Comparison of ENCODE assay signal across 8 cellular contexts in genomic region chr15:41695750-41696436, GRCh38. TPM values are rescaled to one million over a fixed set of nuclear protein-coding genes. Genes with fewer than 3 reads are reported as not detected.
A peak's percentile ranks its signal among the peaks of the same experiment; 100 is the strongest.
DNase-seq lines count a peak whose midpoint lies in the region; ATAC-seq and TF ChIP-seq lines count a peak whose summit lies in the region.

No MANE protein-coding gene starts in this region.

- DNase-seq in DMS 273 (lab: John Stamatoyannopoulos, UW; ENCODE audit: unreplicated experiment) (peak; percentile 23), DMS 273 treated with DMSO at 0.1 percent for 48 hours (lab: John Stamatoyannopoulos, UW) (no peak), LHCN-M2 (ENCODE audit: low read depth) (peak; percentile 27), fibroblast of pulmonary artery (ENCODE audit: low read depth) (peak; percentile 61), smooth muscle cell (lab: John Stamatoyannopoulos, UW; ENCODE audit: unreplicated experiment) (no peak), Calu3 (no peak)
- DNase-seq in activated CD4-positive, alpha-beta T cell treated with anti-CD3 and anti-CD28 coated beads, Interleukin-2, amount 10 ng/mL, durations not matched to agents 7 days and 5 days = peak; percentile 72

- H3K36me3 ChIP-seq in smooth muscle cell (ENCODE audit: low read depth) = no peaks in the 10 kb centered on the region

- peaks cover 25% of the 10 kb centered on the region for H3K36me3 Mint-ChIP-seq in activated CD4-positive, alpha-beta T cell treated with anti-CD3 and anti-CD28 coated beads, Interleukin-2, amount 10 ng/mL, durations not matched to agents 7 days and 5 days (ENCODE audit: low read depth)
- H3K36me3 Mint-ChIP-seq in Calu3 (ENCODE audit: insufficient read depth, unreplicated experiment) = peaks cover 6% of the 10 kb centered on the region

- peaks cover 40% of the 10 kb centered on the region for H3K4me1 Mint-ChIP-seq in activated CD4-positive, alpha-beta T cell treated with anti-CD3 and anti-CD28 coated beads, Interleukin-2, amount 10 ng/mL, durations not matched to agents 7 days and 5 days
- peaks cover 8% of the 10 kb centered on the region for H3K4me1 Mint-ChIP-seq in Calu3 (ENCODE audit: low read depth, unreplicated experiment)

- H3K27ac ChIP-seq in smooth muscle cell (ENCODE audit: low read depth) = peak overlapping the region; percentile 4

- H4K20me1 ChIP-seq in smooth muscle cell (ENCODE audit: low read depth) = peaks cover 67% of the 10 kb centered on the region

- H3K27ac Mint-ChIP-seq in activated CD4-positive, alpha-beta T cell treated with anti-CD3 and anti-CD28 coated beads, Interleukin-2, amount 10 ng/mL, durations not matched to agents 7 days and 5 days = peak overlapping the region; percentile 62
- H3K27ac Mint-ChIP-seq in Calu3 (ENCODE audit: unreplicated experiment) = no peak overlapping the region

- H3K79me2 ChIP-seq in smooth muscle cell (ENCODE audit: low read depth) = peaks cover 66% of the 10 kb centered on the region

- no peak overlapping the region for H2AFZ ChIP-seq in smooth muscle cell (ENCODE audit: low read depth)

- H3F3A ChIP-seq in smooth muscle cell (ENCODE audit: low read depth) = no peaks in the 10 kb centered on the region

- no peak overlapping the region for H3K9ac ChIP-seq in smooth muscle cell (ENCODE audit: low read depth)

- intact Hi-C loops in Calu3 (cut with micrococcal nuclease; ENCODE audit: unreplicated experiment) = no loop called here

- no peak overlapping the region for H3K4me3 ChIP-seq in fibroblast of pulmonary artery (replicated peaks; ENCODE audit: low read depth, low read length)
- H3K4me3 ChIP-seq in smooth muscle cell = no peak overlapping the region

- H3K4me2 ChIP-seq in smooth muscle cell = peak overlapping the region; percentile 26

- peak overlapping the region; percentile 2 for H3K4me3 Mint-ChIP-seq in activated CD4-positive, alpha-beta T cell treated with anti-CD3 and anti-CD28 coated beads, Interleukin-2, amount 10 ng/mL, durations not matched to agents 7 days and 5 days
- H3K4me3 Mint-ChIP-seq in Calu3 (ENCODE audit: low read depth, unreplicated experiment) = no peak overlapping the region

- CTCF ChIA-PET in activated CD4-positive, alpha-beta T cell treated with anti-CD3 and anti-CD28 coated beads, Interleukin-2, amount 10 ng/mL, durations not matched to agents 7 days and 5 days (lab: Charles Lee) = interaction anchor here (0.5 to 1.9 kb wide), 14 partner anchors 9 to 245 kb away, joined by 3 to 10 read pairs (median 3); partner anchors contain the start of gene MGA
- CTCF ChIA-PET in Calu3 (lab: Charles Lee) = no interaction called here

- POLR2A ChIA-PET in activated CD4-positive, alpha-beta T cell treated with anti-CD3 and anti-CD28 coated beads, Interleukin-2, amount 10 ng/mL, durations not matched to agents 7 days and 5 days (lab: Charles Lee) = no interaction called here

- no peaks in the 10 kb centered on the region for H3K27me3 Mint-ChIP-seq in activated CD4-positive, alpha-beta T cell treated with anti-CD3 and anti-CD28 coated beads, Interleukin-2, amount 10 ng/mL, durations not matched to agents 7 days and 5 days
- H3K27me3 Mint-ChIP-seq in Calu3 (ENCODE audit: unreplicated experiment) = no peaks in the 10 kb centered on the region

- no peaks in the 10 kb centered on the region for H3K4me1 ChIP-seq in smooth muscle cell (ENCODE audit: low read depth)

- no peaks in the 10 kb centered on the region for H3K27me3 ChIP-seq in smooth muscle cell (ENCODE audit: low read depth)

- peak; percentile 42 for TF ChIP-seq CTCF in fibroblast of pulmonary artery (IDR thresholded peaks at IDR 0.05; ENCODE audit: low read length, missing control alignments)
- peak; percentile 26 for TF ChIP-seq CTCF in smooth muscle cell (IDR thresholded peaks at IDR 0.05; ENCODE audit: borderline replicate concordance, insufficient read depth, poor library complexity, severe bottlenecking)
- TF ChIP-seq CTCF in Calu3 (IDR thresholded peaks at IDR 0.05; ENCODE audit: unreplicated experiment) = no peak

- H3K9me3 Mint-ChIP-seq in activated CD4-positive, alpha-beta T cell treated with anti-CD3 and anti-CD28 coated beads, Interleukin-2, amount 10 ng/mL, durations not matched to agents 7 days and 5 days = no peaks in the 10 kb centered on the region
- no peaks in the 10 kb centered on the region for H3K9me3 Mint-ChIP-seq in Calu3 (ENCODE audit: low read depth, unreplicated experiment)

- WGBS in smooth muscle cell (ENCODE audit: low lambda C conversion rate) = 62% methylated on average over 8 of the region's 8 CpGs

- no TSS peak for BruUV-seq in Calu3 (replicated peaks; lab: Mats Ljungman, UMichigan)

- peak; percentile 85 for ATAC-seq in GM21723 (IDR thresholded peaks at IDR 0.05; ENCODE audit: unreplicated experiment)

- H3K9me3 ChIP-seq in smooth muscle cell (replicated peaks; ENCODE audit: low read depth) = no peaks in the 10 kb centered on the region

RNA-seq across cellular contexts. Expression of gene MGA, which starts 35.7 kb away (rescaled TPM):
- total RNA-seq in LHCN-M2 (2014; rRNA removed) (18.4 and 40.7 TPM in 2 replicates), smooth muscle cell (52.9 and 56.3 TPM in 2 replicates), Calu3 (2022) (26.4 and 29.4 TPM in 2 replicates)
- 2.5 TPM for polyA plus RNA-seq in LHCN-M2 (2012)
- total RNA-seq in activated CD4-positive, alpha-beta T cell treated with anti-CD3 and anti-CD28 coated beads, Interleukin-2, amount 10 ng/mL, durations not matched to agents 7 days and 5 days = 10 to 100 TPM; 33.0 to 35.2 TPM
- polyA plus RNA-seq in smooth muscle cell = 5.5 and 10.3 TPM in 2 replicates

Comparison
In these comparisons a context has a peak if more than half of its experiments do, and no peak if none do; other contexts are left out.
1. DNase-seq: peak in DMS 273 (single experiment), LHCN-M2 (single experiment), activated CD4-positive, alpha-beta T cell treated with anti-CD3 and anti-CD28 coated beads, Interleukin-2, amount 10 ng/mL, durations not matched to agents 7 days and 5 days (single experiment) and fibroblast of pulmonary artery (single experiment); none in DMS 273 treated with DMSO at 0.1 percent for 48 hours (single experiment), smooth muscle cell (single experiment) and Calu3 (single experiment).